ENCODE assay signal across 13 cellular contexts in genomic region chr6:15511248-15512125, GRCh38.
DNase-seq lines count a peak whose midpoint lies in the region; ATAC-seq and TF ChIP-seq lines count a peak whose summit lies in the region.
"Had no signal": no experiment of that assay in that cellular context is flagged by ENCODE, and none has a peak within 500 bp of the region (broad histone marks: within the 10 kb centered on the region; RNA-seq: fewer than 3 reads in every experiment).

No MANE protein-coding gene starts in this region.

- H3K9me3 ChIP-seq in endodermal cell (ENCODE audit: control insufficient read depth, low read length) (no peaks in the 10 kb centered on the region), mesenchymal stem cell (ENCODE audit: control insufficient read depth, low read length) (no peaks in the 10 kb centered on the region), Peyer's patch (no peaks in the 10 kb centered on the region), tibial nerve (no peaks in the 10 kb centered on the region)
- H3K9me3 ChIP-seq: vagina had no signal

- H3K27ac Mint-ChIP-seq in endodermal cell = peak overlapping the region; percentile 68
- H3K27ac Mint-ChIP-seq in stimulated activated naive B cell treated with anti-CD40 and anti-IgM and Interleukin-4, amounts not matched to agents 10 μg/mL and 1 μg/mL and 100 μg/mL, for 72 hours = peak overlapping the region; percentile 75
- H3K27ac Mint-ChIP-seq: mesothelial cell of epicardium had no signal

- H3K4me3 ChIP-seq in endodermal cell (ENCODE audit: low read length) = no peak overlapping the region
- no peak overlapping the region for H3K4me3 ChIP-seq in mesenchymal stem cell (ENCODE audit: insufficient read depth in 1 of 2, low read depth in 1 of 2, low read length in 2 of 2)
- H3K4me3 ChIP-seq in Peyer's patch = no peak overlapping the region
- H3K4me3 ChIP-seq in tibial nerve = no peak overlapping the region
- H3K4me3 ChIP-seq: cardiac muscle cell, vagina had no signal

- peaks cover 2% of the 10 kb centered on the region for H3K4me1 Mint-ChIP-seq in endodermal cell
- peaks cover 2 to 13% of the 10 kb centered on the region in 2 donors for H3K4me1 Mint-ChIP-seq in stimulated activated naive B cell treated with anti-CD40 and anti-IgM and Interleukin-4, amounts not matched to agents 10 μg/mL and 1 μg/mL and 100 μg/mL, for 72 hours
- H3K4me1 Mint-ChIP-seq: mesothelial cell of epicardium had no signal

- H2BK12ac ChIP-seq in mesenchymal stem cell (ENCODE audit: low read length in 2 of 2) = no peak overlapping the region

- no peak for TF ChIP-seq CTCF in endodermal cell (conservative IDR thresholded peaks at IDR 0.05)
- no peak for TF ChIP-seq CTCF in Peyer's patch (IDR thresholded peaks at IDR 0.05)
- TF ChIP-seq CTCF in tibial nerve (IDR thresholded peaks at IDR 0.05) = no peak

- H2BK15ac ChIP-seq in mesenchymal stem cell (ENCODE audit: low read depth, poor library complexity, severe bottlenecking) = no peak overlapping the region

- H3K36me3 Mint-ChIP-seq in endodermal cell (ENCODE audit: low read depth) = peaks cover 78% of the 10 kb centered on the region
- peaks cover 57 to 80% of the 10 kb centered on the region in 2 donors for H3K36me3 Mint-ChIP-seq in stimulated activated naive B cell treated with anti-CD40 and anti-IgM and Interleukin-4, amounts not matched to agents 10 μg/mL and 1 μg/mL and 100 μg/mL, for 72 hours

- intact Hi-C loops in Right ventricle myocardium inferior (cut with DNase I) (loop anchor here (1.0 to 2.0 kb wide), 2 partner anchors 84 to 109 kb away; no protein-coding TSS in a partner anchor), cardiac septum (cut with DNase I) (loop anchor here (10.0 kb wide), 1 partner anchor 693 kb away; no protein-coding TSS in a partner anchor)

- H3K18ac ChIP-seq in mesenchymal stem cell (ENCODE audit: low read depth in 1 of 2, low read length in 2 of 2) = no peak overlapping the region

- no peak overlapping the region for H3K4ac ChIP-seq in mesenchymal stem cell (ENCODE audit: low read depth in 1 of 2, low read length in 2 of 2)

- no peak overlapping the region for H3K4me2 ChIP-seq in mesenchymal stem cell (ENCODE audit: low read length, poor library complexity, severe bottlenecking)

- peak; percentile 86 for ATAC-seq in Right ventricle myocardium inferior
- ATAC-seq in stimulated activated naive B cell treated with anti-CD40 and anti-IgM and Interleukin-4, amounts not matched to agents 10 μg/mL and 1 μg/mL and 100 μg/mL, for 72 hours (replicated peaks) = no peak

- TF ChIP-seq EP300 in tibial nerve (IDR thresholded peaks at IDR 0.05) = no peak

- no peak overlapping the region for H2AFZ ChIP-seq in mesenchymal stem cell (ENCODE audit: low read depth, low read length)

- H3K23ac ChIP-seq in mesenchymal stem cell (ENCODE audit: low read length in 2 of 2) = no peak overlapping the region

- H2AK5ac ChIP-seq in mesenchymal stem cell (ENCODE audit: low read length, severe bottlenecking) = no peak overlapping the region

- no peak overlapping the region for H2BK5ac ChIP-seq in mesenchymal stem cell (ENCODE audit: low read depth, low read length, poor library complexity, severe bottlenecking)

- H3K14ac ChIP-seq in mesenchymal stem cell (ENCODE audit: low read length in 2 of 2) = no peak overlapping the region

- H4K91ac ChIP-seq in mesenchymal stem cell (ENCODE audit: low read length) = peak overlapping the region; percentile 22

- peak; percentile 85 for DNase-seq in Right ventricle myocardium inferior (ENCODE audit: missing footprints)
- no peak for DNase-seq in cardiac septum (ENCODE audit: low spot score)
- DNase-seq in endodermal cell = no peak
- no peak for DNase-seq in mesenchymal stem cell
- DNase-seq in stimulated activated naive B cell treated with anti-CD40 and anti-IgM and Interleukin-4, amounts not matched to agents 10 μg/mL and 1 μg/mL and 100 μg/mL, for 72 hours = no peak
- no peak for DNase-seq in Peyer's patch
- DNase-seq in stimulated activated CD4-positive, alpha-beta T cell treated with anti-CD3 and anti-CD28 coated beads, Interleukin-2, amount 100 ng/mL, for 24 hours = no peak
- DNase-seq in tibial nerve (ENCODE audit: low spot score in 2 of 2) = no peak
- DNase-seq: NCI-H2081 treated with DMSO at 0.1 percent for 48 hours, NCI-H748 treated with DMSO at 0.1 percent for 48 hours had no signal

- no peak overlapping the region for H3K4me3 Mint-ChIP-seq in endodermal cell
- H3K4me3 Mint-ChIP-seq in stimulated activated naive B cell treated with anti-CD40 and anti-IgM and Interleukin-4, amounts not matched to agents 10 μg/mL and 1 μg/mL and 100 μg/mL, for 72 hours = no peak overlapping the region
- H3K4me3 Mint-ChIP-seq: mesothelial cell of epicardium had no signal

- peaks cover 90% of the 10 kb centered on the region for H3K36me3 ChIP-seq in endodermal cell (ENCODE audit: control insufficient read depth, insufficient read depth, low read length)
- peaks cover 66 to 95% of the 10 kb centered on the region in 2 experiments for H3K36me3 ChIP-seq in mesenchymal stem cell (ENCODE audit: control insufficient read depth in 1 of 2, insufficient read depth in 2 of 2, low read depth in 1 of 2, low read length in 2 of 2)
- H3K36me3 ChIP-seq in Peyer's patch = peaks cover 0 to 83% (median 0%) of the 10 kb centered on the region in 3 donors
- peaks cover 0 to 86% (median 0%) of the 10 kb centered on the region in 3 donors for H3K36me3 ChIP-seq in tibial nerve

- H3K27me3 Mint-ChIP-seq in endodermal cell (ENCODE audit: insufficient read depth) = no peaks in the 10 kb centered on the region
- H3K27me3 Mint-ChIP-seq in stimulated activated naive B cell treated with anti-CD40 and anti-IgM and Interleukin-4, amounts not matched to agents 10 μg/mL and 1 μg/mL and 100 μg/mL, for 72 hours = no peaks in the 10 kb centered on the region

- 93 to 94% methylated on average over 6 to 14 of the region's 14 CpGs for WGBS in endodermal cell (ENCODE audit: insufficient coverage in 1 of 2, insufficient read length in 1 of 2), 2 experiments
- WGBS in mesenchymal stem cell = 98% methylated on average over 13 of the region's 14 CpGs
- WGBS in tibial nerve, 2 donors = 88 to 96% methylated on average over 12 to 14 of the region's 14 CpGs

- H2BK120ac ChIP-seq in mesenchymal stem cell (ENCODE audit: low read depth, low read length) = no peak overlapping the region

- no peak overlapping the region for H4K8ac ChIP-seq in mesenchymal stem cell (ENCODE audit: low read length)

- H3K9me3 Mint-ChIP-seq in endodermal cell = no peaks in the 10 kb centered on the region
- H3K9me3 Mint-ChIP-seq in stimulated activated naive B cell treated with anti-CD40 and anti-IgM and Interleukin-4, amounts not matched to agents 10 μg/mL and 1 μg/mL and 100 μg/mL, for 72 hours = no peaks in the 10 kb centered on the region
- H3K9me3 Mint-ChIP-seq: mesothelial cell of epicardium had no signal

- H3K4me1 ChIP-seq in endodermal cell (ENCODE audit: control insufficient read depth, insufficient read depth, low read length) (no peaks in the 10 kb centered on the region), mesenchymal stem cell (ENCODE audit: control insufficient read depth, insufficient read depth, low read depth, low read length) (peaks cover 18% of the 10 kb centered on the region), Peyer's patch (no peaks in the 10 kb centered on the region), tibial nerve (peaks cover 0 to under 1% (median 0%) of the 10 kb centered on the region in 4 donors)
- H3K4me1 ChIP-seq: vagina had no signal

- H3K79me1 ChIP-seq in mesenchymal stem cell (replicated peaks; ENCODE audit: low read length, poor library complexity, severe bottlenecking) = peaks cover 45% of the 10 kb centered on the region

- H3K27ac ChIP-seq in endodermal cell (ENCODE audit: low read depth, low read length) (no peak overlapping the region), mesenchymal stem cell (ENCODE audit: low read length, poor library complexity, severe bottlenecking) (no peak overlapping the region), Peyer's patch (no peak overlapping the region), tibial nerve (no peak overlapping the region)
- H3K27ac ChIP-seq: cardiac muscle cell, vagina had no signal

- H3K9ac ChIP-seq in endodermal cell (ENCODE audit: extremely low read depth, low read length, poor library complexity, severe bottlenecking) (no peak overlapping the region), mesenchymal stem cell (ENCODE audit: low read length) (no peak overlapping the region)

- no peak for TF ChIP-seq POLR2A in Peyer's patch (IDR thresholded peaks at IDR 0.05)
- TF ChIP-seq POLR2A in tibial nerve (IDR thresholded peaks at IDR 0.05) = no peak

- H3K27me3 ChIP-seq in endodermal cell (ENCODE audit: control insufficient read depth, insufficient read depth, low read length, poor library complexity, severe bottlenecking) = no peaks in the 10 kb centered on the region
- no peaks in the 10 kb centered on the region for H3K27me3 ChIP-seq in mesenchymal stem cell (ENCODE audit: control insufficient read depth in 1 of 2, insufficient read depth in 1 of 2, low read length in 2 of 2)
- no peaks in the 10 kb centered on the region for H3K27me3 ChIP-seq in Peyer's patch
- H3K27me3 ChIP-seq in tibial nerve = no peaks in the 10 kb centered on the region
- H3K27me3 ChIP-seq: cardiac muscle cell, vagina had no signal
